In the genomic region with DNA sequence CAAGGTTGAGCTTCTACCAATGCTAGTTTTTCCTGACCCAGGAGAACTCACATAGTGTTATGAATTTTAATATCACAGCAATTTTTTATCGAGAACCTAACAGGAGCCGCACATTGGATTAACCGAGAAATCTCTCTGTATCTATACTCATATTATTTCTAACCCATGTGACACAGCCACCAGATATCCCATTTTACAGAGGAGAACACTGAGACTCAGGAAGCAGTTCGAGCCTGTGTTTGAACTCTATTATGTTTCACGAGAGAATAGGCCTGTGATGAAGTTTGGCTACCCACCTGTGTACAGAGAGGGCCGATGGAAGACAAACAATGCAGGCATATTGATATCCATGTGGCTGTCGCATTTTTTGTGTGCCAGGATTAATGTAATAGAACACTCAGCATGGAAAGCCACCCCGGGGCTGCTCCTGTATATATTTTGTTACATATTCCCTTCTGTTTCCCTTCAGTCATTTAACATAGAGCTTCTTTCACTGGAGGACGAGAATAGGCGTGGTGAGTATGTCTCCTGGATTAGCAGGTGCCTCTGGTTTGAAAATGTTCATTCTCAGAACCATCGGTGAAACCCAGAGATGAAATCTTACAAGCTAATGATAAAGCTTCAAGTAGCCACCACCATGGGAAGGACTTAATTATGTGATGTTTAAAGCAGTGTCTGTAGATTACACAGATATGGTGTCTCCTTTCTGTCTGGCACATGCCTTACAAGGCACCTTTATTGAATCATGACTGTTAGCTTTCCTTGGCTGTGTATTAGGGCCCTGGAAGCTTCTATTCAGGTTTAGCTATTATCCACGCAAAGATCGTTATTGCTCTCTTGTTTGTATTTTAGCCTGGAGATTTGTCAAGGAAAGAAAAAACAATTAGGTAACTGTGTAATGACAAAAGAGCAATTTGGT, we compare ENCODE assay signal across 8 cellular contexts.
A peak's percentile ranks its signal among the peaks of the same experiment; 100 is the strongest.
DNase-seq lines count a peak whose midpoint lies in the region; ATAC-seq, FAIRE-seq and TF ChIP-seq lines count a peak whose summit lies in the region.
"Not testable (repeated sequence)": the region's sequence is repeated elsewhere in the genome, so short reads cannot be mapped to it uniquely, and the experiment has no call there.

No MANE protein-coding gene starts in this region.

- H3K4me1 ChIP-seq in ACC112 (ENCODE audit: control insufficient read depth, insufficient read depth, low read length, unreplicated experiment) = peaks cover 24% of the 10 kb centered on the region
- peaks cover 59% of the 10 kb centered on the region for H3K4me1 ChIP-seq in OCI-LY1 (ENCODE audit: insufficient read depth, low read length, severe bottlenecking)
- peaks cover 0 to 44% (median 23%) of the 10 kb centered on the region in 12 donors for H3K4me1 ChIP-seq in heart left ventricle
- H3K4me1 ChIP-seq in naive thymus-derived CD4-positive, alpha-beta T cell (ENCODE audit: control insufficient read depth in 2 of 2, insufficient read depth in 2 of 2, low read length in 2 of 2) = peaks cover 29 to 38% of the 10 kb centered on the region in 2 donors
- H3K4me1 ChIP-seq in small intestine (ENCODE audit: control insufficient read depth in 2 of 2, insufficient read depth in 1 of 2, low read depth in 1 of 2, low read length in 1 of 2) = peaks cover 3 to 14% of the 10 kb centered on the region in 2 donors

- BruUV-seq in MCF 10A (replicated peaks; lab: Mats Ljungman, UMichigan) = not testable (repeated sequence)

- H3K36me3 ChIP-seq in ACC112 (ENCODE audit: insufficient read depth, low read length); OCI-LY1 (ENCODE audit: insufficient read depth, low read length); heart left ventricle; naive thymus-derived CD4-positive, alpha-beta T cell (ENCODE audit: control insufficient read depth in 2 of 3, insufficient read depth in 3 of 3, low read length in 3 of 3); small intestine (ENCODE audit: control insufficient read depth in 2 of 2, insufficient read depth in 2 of 2, low read length in 2 of 2): not testable (repeated sequence)

- H4K20me1 ChIP-seq in OCI-LY1 (ENCODE audit: insufficient read depth, low read length) = not testable (repeated sequence)

- not testable (repeated sequence) for H3K36me3 Mint-ChIP-seq in activated CD4-positive, alpha-beta memory T cell treated with anti-CD3 and anti-CD28 coated beads for 36 hours; MCF 10A (ENCODE audit: insufficient read depth, unreplicated experiment); naive thymus-derived CD4-positive, alpha-beta T cell

- H3K4me1 Mint-ChIP-seq in activated CD4-positive, alpha-beta memory T cell treated with anti-CD3 and anti-CD28 coated beads for 36 hours (ENCODE audit: low read depth) = peaks cover 54% of the 10 kb centered on the region
- H3K4me1 Mint-ChIP-seq in MCF 10A (ENCODE audit: insufficient read depth, unreplicated experiment) = peaks cover 37% of the 10 kb centered on the region
- H3K4me1 Mint-ChIP-seq in naive thymus-derived CD4-positive, alpha-beta T cell = peaks cover 31 to 64% (median 63%) of the 10 kb centered on the region in 7 donors

- H3F3A ChIP-seq in OCI-LY1 (ENCODE audit: insufficient read depth, low read length) = not testable (repeated sequence)

- H3K27me3 ChIP-seq in ACC112 (ENCODE audit: insufficient read depth, low read length); HL-60 (ENCODE audit: insufficient read depth, poor library complexity, severe bottlenecking); OCI-LY1 (ENCODE audit: insufficient read depth, low read length); heart left ventricle; naive thymus-derived CD4-positive, alpha-beta T cell (ENCODE audit: control insufficient read depth in 2 of 2, insufficient read depth in 2 of 2, low read length in 2 of 2); small intestine (ENCODE audit: control insufficient read depth in 2 of 2, insufficient read depth in 2 of 2, low read length in 2 of 2): not testable (repeated sequence)

- not testable (repeated sequence) for H3K9me2 ChIP-seq in OCI-LY1 (ENCODE audit: low read depth, low read length)

- H3K27ac Mint-ChIP-seq in activated CD4-positive, alpha-beta memory T cell treated with anti-CD3 and anti-CD28 coated beads for 36 hours = peak overlapping the region; percentile 80
- peak overlapping the region; percentile 88 for H3K27ac Mint-ChIP-seq in MCF 10A (ENCODE audit: low read depth, unreplicated experiment)
- peak overlapping the region; percentile 86 to 97 (median 92) for H3K27ac Mint-ChIP-seq in naive thymus-derived CD4-positive, alpha-beta T cell

- H3K27ac ChIP-seq in ACC112 (ENCODE audit: low read depth, low read length) = peak overlapping the region; percentile 73
- H3K27ac ChIP-seq in HL-60 (replicated peaks) = peak overlapping the region; percentile 51
- peak overlapping the region; percentile 97 for H3K27ac ChIP-seq in OCI-LY1 (ENCODE audit: low read depth, low read length, poor library complexity, severe bottlenecking)
- H3K27ac ChIP-seq in heart left ventricle = peak overlapping the region in 10 of 12 donors; percentile 7 to 81 (median 64)
- peak overlapping the region; percentile 73 for H3K27ac ChIP-seq in naive thymus-derived CD4-positive, alpha-beta T cell (ENCODE audit: low read depth, low read length)
- peak overlapping the region; percentile 8 to 75 for H3K27ac ChIP-seq in small intestine (ENCODE audit: low read depth in 1 of 2, low read length in 1 of 2)

- peak overlapping the region; percentile 58 for H2AFZ ChIP-seq in ACC112 (ENCODE audit: low read length, unreplicated experiment)
- H2AFZ ChIP-seq in OCI-LY1 (ENCODE audit: low read length) = not testable (repeated sequence)

- POLR2A ChIA-PET in activated CD4-positive, alpha-beta memory T cell treated with anti-CD3 and anti-CD28 coated beads for 36 hours (lab: Charles Lee) = not testable (repeated sequence)
- POLR2A ChIA-PET in MCF 10A (lab: Yijun Ruan, JAX) = interaction anchor here (0.5 to 4.8 kb wide), 40 partner anchors 9 to 284 kb away, joined by 3 to 88 read pairs (median 5); partner anchors contain the start of gene ZNF217
- POLR2A ChIA-PET in naive thymus-derived CD4-positive, alpha-beta T cell (lab: Charles Lee) = interaction anchor here (0.6 to 2.7 kb wide), 21 partner anchors 11 to 283 kb away, joined by 3 to 15 read pairs (median 4); partner anchors contain the start of gene ZNF217

- not testable (repeated sequence) for H3K9me3 ChIP-seq in OCI-LY1 (ENCODE audit: low read length); heart left ventricle; naive thymus-derived CD4-positive, alpha-beta T cell (ENCODE audit: control insufficient read depth in 2 of 3, low read length in 3 of 3); small intestine (ENCODE audit: control insufficient read depth, low read depth)

- CTCF ChIA-PET in activated CD4-positive, alpha-beta memory T cell treated with anti-CD3 and anti-CD28 coated beads for 36 hours (lab: Charles Lee) = interaction anchor here (1.0 to 4.6 kb wide), 3 partner anchors 22 to 286 kb away, joined by 3 to 24 read pairs (median 4); no protein-coding TSS in a partner anchor
- CTCF ChIA-PET in MCF 10A (lab: Yijun Ruan, JAX) = interaction anchor here (0.5 to 3.9 kb wide), 17 partner anchors 8 to 1553 kb away, joined by 3 to 32 read pairs (median 4); no protein-coding TSS in a partner anchor
- CTCF ChIA-PET in naive thymus-derived CD4-positive, alpha-beta T cell (lab: Charles Lee) = interaction anchor here (0.5 to 1.2 kb wide), 10 partner anchors 15 to 287 kb away, joined by 3 to 5 read pairs (median 4); no protein-coding TSS in a partner anchor

- ATAC-seq in heart left ventricle; naive thymus-derived CD4-positive, alpha-beta T cell: not testable (repeated sequence)

- H3K4me3 Mint-ChIP-seq in activated CD4-positive, alpha-beta memory T cell treated with anti-CD3 and anti-CD28 coated beads for 36 hours; MCF 10A (ENCODE audit: unreplicated experiment): not testable (repeated sequence)
- peak overlapping the region in 9 of 10 donors; percentile 49 to 85 (median 74) for H3K4me3 Mint-ChIP-seq in naive thymus-derived CD4-positive, alpha-beta T cell

- 0 out of 2 replicates have a peak overlapping the region, but pooled peaks have one; percentile 41 for H3K4me3 ChIP-seq in ACC112 (ENCODE audit: low read depth, low read length)
- not testable (repeated sequence) for H3K4me3 ChIP-seq in HL-60 (replicated peaks; ENCODE audit: insufficient read depth, low read length); naive thymus-derived CD4-positive, alpha-beta T cell (ENCODE audit: low read length); small intestine (ENCODE audit: low read depth in 1 of 2, low read length in 2 of 2)
- H3K4me3 ChIP-seq in OCI-LY1 (ENCODE audit: low read depth, low read length, poor library complexity, severe bottlenecking) = peak overlapping the region; percentile 27
- peak overlapping the region in 2 of 12 donors; percentile 35 to 39 for H3K4me3 ChIP-seq in heart left ventricle

- H3K9me3 Mint-ChIP-seq in activated CD4-positive, alpha-beta memory T cell treated with anti-CD3 and anti-CD28 coated beads for 36 hours; MCF 10A (ENCODE audit: unreplicated experiment); naive thymus-derived CD4-positive, alpha-beta T cell: not testable (repeated sequence)

- H3K4me2 ChIP-seq in OCI-LY1 (ENCODE audit: low read length) = peak overlapping the region; percentile 60

- WGBS in heart left ventricle, 4 donors = 81 to 85% (median 83%) methylated on average over 13 of the region's 13 CpGs
- WGBS in small intestine, 3 donors = 56 to 65% (median 62%) methylated on average over 13 of the region's 13 CpGs

- intact Hi-C loops in activated CD4-positive, alpha-beta memory T cell treated with anti-CD3 and anti-CD28 coated beads for 36 hours (cut with micrococcal nuclease) = loop anchor here (5.0 kb wide), 1 partner anchor 38 kb away; no protein-coding TSS in a partner anchor
- intact Hi-C loops in MCF 10A (cut with micrococcal nuclease) (loop anchor here (5.0 kb wide), 1 partner anchor 273 kb away; the partner anchor contains the start of gene ZNF217), heart left ventricle (cut with DNase I) (loop anchor here in 6 of 10 donors (5.0 to 10.0 kb wide), 6 partner anchors 33 to 288 kb away; partner anchors contain the start of gene ZNF217 (in 1 of the 6))
- intact Hi-C loops in naive thymus-derived CD4-positive, alpha-beta T cell (cut with micrococcal nuclease) = loop anchor here in 1 of 2 donors (5.0 kb wide), 1 partner anchor 203 kb away; no protein-coding TSS in a partner anchor

- TF ChIP-seq CTCF in HL-60 (IDR thresholded peaks at IDR 0.05; ENCODE audit: insufficient read depth, low read length); OCI-LY1 (IDR thresholded peaks at IDR 0.05; ENCODE audit: low read length); MCF 10A (IDR thresholded peaks at IDR 0.05; ENCODE audit: unreplicated experiment); heart left ventricle (IDR thresholded peaks at IDR 0.05): not testable (repeated sequence)

- not testable (repeated sequence) for H3K79me2 ChIP-seq in ACC112 (ENCODE audit: control insufficient read depth, insufficient read depth, low read length, unreplicated experiment); OCI-LY1 (ENCODE audit: insufficient read depth, low read length)

- FAIRE-seq in small intestine (lab: Jason Lieb, UNC) = not testable (repeated sequence)

- H3K9ac ChIP-seq in OCI-LY1 (ENCODE audit: low read length) = peak overlapping the region; percentile 68

- not testable (repeated sequence) for H3K27me3 Mint-ChIP-seq in activated CD4-positive, alpha-beta memory T cell treated with anti-CD3 and anti-CD28 coated beads for 36 hours; MCF 10A (ENCODE audit: insufficient read depth, unreplicated experiment); naive thymus-derived CD4-positive, alpha-beta T cell

- not testable (repeated sequence) for TF ChIP-seq POLR2A in heart left ventricle (IDR thresholded peaks at IDR 0.05)

- DNase-seq in HL-60 (ENCODE audit: low read depth in 1 of 2, low spot score in 1 of 2); activated CD4-positive, alpha-beta memory T cell treated with anti-CD3 and anti-CD28 coated beads for 36 hours; MCF 10A (ENCODE audit: unreplicated experiment); heart left ventricle; naive thymus-derived CD4-positive, alpha-beta T cell; small intestine: not testable (repeated sequence)

Comparison
In these comparisons a context has a peak if more than half of its experiments do, and no peak if none do; other contexts are left out.
1. H3K27ac ChIP-seq: peak in every context shown above with its lines; median percentile 97 in OCI-LY1; 73 in ACC112; 73 in naive thymus-derived CD4-positive, alpha-beta T cell; 64 in heart left ventricle; 51 in HL-60; 42 in small intestine.